In the genomic region with DNA sequence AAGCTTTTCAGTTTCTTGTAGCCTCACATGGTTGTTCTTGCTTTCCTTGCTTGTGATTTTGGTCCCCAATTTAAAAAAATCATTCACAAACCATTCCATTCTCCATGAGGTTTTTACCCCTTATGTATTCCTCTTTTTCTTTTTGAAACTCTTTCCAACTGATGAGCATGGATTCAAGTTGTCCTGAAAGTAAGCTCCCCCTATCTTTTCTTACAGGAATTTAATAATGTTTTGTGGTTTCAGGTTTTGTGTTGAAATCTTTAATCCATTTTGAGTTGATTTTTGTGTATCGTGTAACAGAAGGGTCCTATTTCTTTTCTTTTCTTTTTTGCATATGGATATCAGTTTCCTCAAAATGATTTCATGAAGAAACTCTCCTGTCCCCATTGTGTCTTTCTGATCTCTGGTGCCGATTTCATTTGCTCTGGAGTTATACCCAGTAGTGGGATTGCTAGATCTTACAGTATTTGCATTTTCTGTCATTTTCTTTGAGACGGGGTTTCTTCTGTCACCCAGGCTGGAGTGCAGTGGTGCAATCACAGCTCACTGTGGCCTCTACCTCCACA, we compare ENCODE assay signal across 19 cellular contexts. TPM values are rescaled to one million over a fixed set of nuclear protein-coding genes. Genes with fewer than 3 reads are reported as not detected.
DNase-seq lines count a peak whose midpoint lies in the region; ATAC-seq, FAIRE-seq and TF ChIP-seq lines count a peak whose summit lies in the region.
"Had no signal": no experiment of that assay in that cellular context is flagged by ENCODE, and none has a peak within 500 bp of the region (broad histone marks: within the 10 kb centered on the region; RNA-seq: fewer than 3 reads in every experiment).

No MANE protein-coding gene starts in this region.

- H3K27ac ChIP-seq in HEK293 (ENCODE audit: extremely low read depth, low read depth, low read length): no peak overlapping the region
- no peak overlapping the region for H3K27ac ChIP-seq in K562 (ENCODE audit: extremely low read depth, low read depth, low read length)
- H3K27ac ChIP-seq: KMS-11, SK-N-MC had no signal

- in situ Hi-C loops in K562 (cut with MboI): loop anchor here (5.0 to 25.0 kb wide), 2 partner anchors 108 to 193 kb away; no protein-coding TSS in a partner anchor

- no peak overlapping the region for H3K4me3 ChIP-seq in BJ (ENCODE audit: low read depth, low read length)
- no peak overlapping the region for H3K4me3 ChIP-seq in HEK293 (ENCODE audit: low read depth, low read length)
- no peak overlapping the region for H3K4me3 ChIP-seq in K562
- H3K4me3 ChIP-seq in kidney epithelial cell (ENCODE audit: low read depth, low read length): no peak overlapping the region
- H3K4me3 ChIP-seq: GM23338, SK-N-MC had no signal

- no peaks in the 10 kb centered on the region for H3K79me2 ChIP-seq in K562 (ENCODE audit: control insufficient read depth, insufficient read depth, low read length)

- FAIRE-seq in K562 (lab: Jason Lieb, UNC): no peak

- H3K4me3 Mint-ChIP-seq in glutamatergic neuron (ENCODE audit: unreplicated experiment): no peak overlapping the region
- H3K4me3 Mint-ChIP-seq: GM23338, T-cell had no signal

- no peak overlapping the region for H3K9ac ChIP-seq in K562 (ENCODE audit: insufficient read depth in 1 of 2, low read depth in 2 of 2, low read length in 2 of 2)
- H3K9ac ChIP-seq: KMS-11 had no signal

- H3K9me3 Mint-ChIP-seq in glutamatergic neuron (ENCODE audit: unreplicated experiment): no peaks in the 10 kb centered on the region
- H3K9me3 Mint-ChIP-seq: GM23338, T-cell had no signal

- H4K20me1 ChIP-seq in K562 (replicated peaks; ENCODE audit: control insufficient read depth, insufficient read depth, low read length): peaks cover 12% of the 10 kb centered on the region

- no peaks in the 10 kb centered on the region for H3K9me3 ChIP-seq in HEK293 (ENCODE audit: control insufficient read depth, insufficient read depth, low read depth, low read length)
- 0 out of 2 replicates have a peak, but pooled peaks cover 2% of the 10 kb centered on the region for H3K9me3 ChIP-seq in K562 (replicated peaks; ENCODE audit: control insufficient read depth, insufficient read depth, low read depth, low read length)

- H3K27me3 ChIP-seq in BJ (ENCODE audit: control insufficient read depth, insufficient read depth, low read length): no peaks in the 10 kb centered on the region
- peaks cover 11% of the 10 kb centered on the region in 2 experiments; a peak in 4 of 5 replicates for H3K27me3 ChIP-seq in K562 (ENCODE audit: control insufficient read depth in 2 of 2, insufficient read depth in 2 of 2, low read length in 2 of 2)
- no peaks in the 10 kb centered on the region for H3K27me3 ChIP-seq in kidney epithelial cell (ENCODE audit: control insufficient read depth, insufficient read depth, low read length)

- no peak overlapping the region for H3K4me2 ChIP-seq in K562 (ENCODE audit: insufficient read depth, low read length)
- H3K4me2 ChIP-seq: GM23338, KMS-11 had no signal

- TF ChIP-seq EP300 in K562 (IDR thresholded peaks at IDR 0.05; ENCODE audit: low read length): no peak

- no peaks in the 10 kb centered on the region for H3K9me1 ChIP-seq in K562 (ENCODE audit: control insufficient read depth, insufficient read depth, low read length)

- CTCF ChIA-PET in BJ (lab: Yijun Ruan, JAX): no interaction called here
- CTCF ChIA-PET in HEK293 (lab: Yijun Ruan, JAX): interaction anchor here (0.7 to 1.2 kb wide), 5 partner anchors 39 to 99 kb away, joined by 3 to 4 read pairs (median 3); partner anchors contain the start of gene P2RX6
- CTCF ChIA-PET in K562 (lab: Yijun Ruan, JAX; ENCODE audit: low intra/inter-chr PET ratio): no interaction called here

- TF ChIP-seq RAD21 in K562 (CRISPR knock-in tag; conservative IDR thresholded peaks at IDR 0.05 in 1 of 2, IDR thresholded peaks at IDR 0.05 in 1 of 2): no peak

- H3K36me3 ChIP-seq in BJ (ENCODE audit: control insufficient read depth, insufficient read depth, low read length) (no peaks in the 10 kb centered on the region), HEK293 (ENCODE audit: control insufficient read depth in 2 of 2, insufficient read depth in 1 of 2, low read length in 2 of 2) (peaks cover 0 to 17% of the 10 kb centered on the region in 2 experiments; a peak in 1 of 3 replicates), K562 (ENCODE audit: control insufficient read depth, insufficient read depth, low read length) (no peaks in the 10 kb centered on the region), kidney epithelial cell (ENCODE audit: control insufficient read depth, insufficient read depth, low read length) (no peaks in the 10 kb centered on the region)

- TF ChIP-seq POLR2A in K562 (conservative IDR thresholded peaks at IDR 0.05): no peak

- 0 out of 2 replicates have a peak, but pooled peaks have one; percentile 9 for TF ChIP-seq CTCF in BJ (IDR thresholded peaks at IDR 0.05; ENCODE audit: insufficient read depth, low read depth, low read length)
- no peak for TF ChIP-seq CTCF in HEK293 (tag by site-specific recombination; IDR thresholded peaks at IDR 0.05)
- TF ChIP-seq CTCF in K562 (IDR thresholded peaks at IDR 0.05 in 2 of 3, conservative IDR thresholded peaks at IDR 0.05 in 1 of 3; ENCODE audit: insufficient read depth in 2 of 3, low read depth in 1 of 3, low read length in 3 of 3): peak in 1 of 3 experiments; percentile 55; a peak in 2 of 6 replicates
- TF ChIP-seq CTCF in kidney epithelial cell (IDR thresholded peaks at IDR 0.05; ENCODE audit: insufficient read depth, low read length, poor library complexity, severe bottlenecking): peak; percentile 10
- no peak for TF ChIP-seq CTCF in glutamatergic neuron (IDR thresholded peaks at IDR 0.05; ENCODE audit: partially characterized antibody, unreplicated experiment)

- H3K27me3 Mint-ChIP-seq in glutamatergic neuron (ENCODE audit: unreplicated experiment): peaks cover 2% of the 10 kb centered on the region

- H3K4me1 Mint-ChIP-seq in glutamatergic neuron (ENCODE audit: low read depth, unreplicated experiment): no peaks in the 10 kb centered on the region

- no TSS peak for BruUV-seq in K562 (replicated peaks; lab: Mats Ljungman, UMichigan)

- ATAC-seq in K562: no peak
- no peak for ATAC-seq in GM21737 (IDR thresholded peaks at IDR 0.05; ENCODE audit: unreplicated experiment)
- ATAC-seq in HG03521 (IDR thresholded peaks at IDR 0.05; ENCODE audit: unreplicated experiment): no peak
- ATAC-seq: GM23338, Right ventricle myocardium inferior, T-cell had no signal

- no peaks in the 10 kb centered on the region for H3K36me3 Mint-ChIP-seq in glutamatergic neuron (ENCODE audit: unreplicated experiment)
- H3K36me3 Mint-ChIP-seq: CD4-positive, CD25-positive, alpha-beta regulatory T cell had no signal

- no peak overlapping the region for H2AFZ ChIP-seq in K562 (ENCODE audit: low read depth, low read length)
- H2AFZ ChIP-seq: GM23338 had no signal

- H3K4me1 ChIP-seq in HEK293 (ENCODE audit: control insufficient read depth, insufficient read depth, low read length) (no peaks in the 10 kb centered on the region), K562 (replicated peaks in 1 of 2; ENCODE audit: control insufficient read depth in 2 of 2, insufficient read depth in 2 of 2, low read length in 2 of 2) (peaks cover 5 to 13% of the 10 kb centered on the region in 2 experiments; a peak in 4 of 5 replicates)

- H3K27ac Mint-ChIP-seq in glutamatergic neuron (ENCODE audit: unreplicated experiment): no peak overlapping the region
- H3K27ac Mint-ChIP-seq: GM23338, T-cell had no signal

- WGBS in K562 (ENCODE audit: insufficient coverage, low coverage, missing lambda C conversion rate): 21% methylated on average over 3 of the region's 3 CpGs

- POLR2A ChIA-PET in BJ (lab: Charles Lee): no interaction called here
- POLR2A ChIA-PET in HEK293 (lab: Yijun Ruan, JAX): no interaction called here
- POLR2A ChIA-PET in K562 (lab: Yijun Ruan, JAX): interaction anchor here (0.7 to 1.2 kb wide), 4 partner anchors 14 to 551 kb away, joined by 3 to 6 read pairs (median 3); no protein-coding TSS in a partner anchor

- DNase-seq in BJ (ENCODE audit: low read depth) (no peak), K562 (ENCODE audit: extremely low read depth in 1 of 4, low spot score in 3 of 4) (no peak), kidney epithelial cell (ENCODE audit: low read depth) (no peak), glutamatergic neuron (no peak), AG20443 (ENCODE audit: low spot score) (no peak)
- DNase-seq: CD4-positive, CD25-positive, alpha-beta regulatory T cell; DMS79 treated with DMSO at 0.1 percent for 48 hours; MV-4-11; NCI-H1436 treated with DMSO at 0.1 percent for 48 hours; NCI-H526 treated with DMSO at 0.1 percent for 48 hours; NK-92 treated with Interleukin-12 subunit alpha and Interleukin-12 subunit beta, amount 100 ng/mL, for 24 hours; T-cell had no signal

- intact Hi-C loops in K562 (cut with micrococcal nuclease): no loop called here

TF ChIP-seq in HEK293, 187 proteins besides CTCF, POLR2A, EP300 and RAD21 (continues in another document):
- TF ChIP-seq ZFP37 (tag by site-specific recombination; IDR thresholded peaks at IDR 0.05): no peak

TF ChIP-seq in K562, 482 proteins besides CTCF, POLR2A, EP300 and RAD21 (continues in another document):
- 0 out of 4 replicates have a peak, but pooled peaks of 1 of the 2 experiments have one; percentile 26 for TF ChIP-seq CSDE1 (IDR thresholded peaks at IDR 0.05)
- no peak for TF ChIP-seq MED1 (CRISPR knock-in tag; IDR thresholded peaks at IDR 0.05; ENCODE audit: borderline replicate concordance)
- peak; percentile 54 for TF ChIP-seq CEBPB (tag; IDR thresholded peaks at IDR 0.05)

RNA-seq across cellular contexts. Expression of gene LRRC74B, which starts 58.5 kb away (rescaled TPM):
- polyA plus RNA-seq in BJ (2011; rRNA removed) (not detected in 2 replicates), K562 (2011; rRNA removed) (not detected in 2 replicates), K562 (2014; fragmentation: Illumina TruSeq; extraction: Trizol) (not detected in 2 replicates), K562 (2014; fragmentation: Nextera tagmentation; extraction: Ambion mirVana) (not detected), K562 (2014; rRNA removed) (0.04 TPM in 1 of 2 replicates, not detected in the other)
- polyA minus RNA-seq in BJ (2011; rRNA and poly(A)+ RNA removed): not detected in 2 replicates
- total RNA-seq in K562 (2011; cell fraction: chromatin; rRNA removed; ENCODE audit: low replicate concordance): 0.16 and 0.28 TPM in 2 replicates
- 0.26 TPM in 1 of 2 replicates, not detected in the other for total RNA-seq in K562 (2011; cell fraction: nucleolus; rRNA removed)
- not detected in 2 replicates for total RNA-seq in K562 (2011; cell fraction: nucleoplasm; rRNA removed)
- total RNA-seq in K562 (2014; rRNA removed) (not detected in 2 replicates), K562 (2014; rRNA removed; fragmentation: Illumina TruSeq; extraction: Trizol) (not detected in 2 replicates), K562 (2015; rRNA removed; fragmentation: Illumina TruSeq; extraction: Trizol) (not detected in 2 replicates), K562 (2021) (not detected in 2 replicates), kidney epithelial cell (not detected in 2 replicates), glutamatergic neuron (ENCODE audit: unreplicated experiment) (not detected)
- polyA plus RNA-seq in K562 (2011; cell fraction: cytosol; rRNA removed): 0.01 TPM in 2 replicates
- polyA plus RNA-seq in K562 (2011; cell fraction: nucleus; rRNA removed): 0.03 and 0.11 TPM in 2 replicates
- 0.21 TPM in 1 of 2 replicates, not detected in the other for polyA plus RNA-seq in K562 (2012)
- polyA minus RNA-seq in K562 (2011; rRNA and poly(A)+ RNA removed): not detected in 2 replicates
- not detected in 2 replicates for polyA minus RNA-seq in K562 (2011; cell fraction: cytosol; rRNA and poly(A)+ RNA removed)
- not detected in 2 replicates for polyA minus RNA-seq in K562 (2011; cell fraction: nucleus; rRNA and poly(A)+ RNA removed)
- total RNA-seq: GM23338, Right ventricle myocardium inferior had no signal
- polyA plus RNA-seq: CD4-positive, CD25-positive, alpha-beta regulatory T cell; GM23338 had no signal

Comparison
In these comparisons a context has a peak if more than half of its experiments do, and no peak if none do; other contexts are left out.
1. CTCF ChIP-seq: peak in BJ (single experiment) and kidney epithelial cell (single experiment); none in HEK293 (single experiment) and glutamatergic neuron (single experiment).